ENCODE assay signal across 24 cellular contexts in genomic region chr1:207470927-207471326, GRCh38. TPM values are rescaled to one million over a fixed set of nuclear protein-coding genes. Genes with fewer than 3 reads are reported as not detected.
DNase-seq lines count a peak whose midpoint lies in the region; ATAC-seq lines count a peak whose summit lies in the region.
"Had no signal": no experiment of that assay in that cellular context is flagged by ENCODE, and none has a peak within 500 bp of the region (broad histone marks: within the 10 kb centered on the region; RNA-seq: fewer than 3 reads in every experiment).

No MANE protein-coding gene starts in this region.

- H3K4me3 Mint-ChIP-seq in activated naive CD4-positive, alpha-beta T cell treated with anti-CD3 and anti-CD28 coated beads, Interleukin-2, amount 50 U/mL, for 24 hours: no peak overlapping the region
- no peak overlapping the region for H3K4me3 Mint-ChIP-seq in activated naive CD8-positive, alpha-beta T cell
- no peak overlapping the region for H3K4me3 Mint-ChIP-seq in stimulated activated naive B cell treated with anti-CD40 and anti-IgM and Interleukin-4, amounts not matched to agents 10 μg/mL and 1 μg/mL and 100 μg/mL, for 72 hours
- H3K4me3 Mint-ChIP-seq: activated T-helper 1 cell treated with anti-CD3 and anti-CD28 coated beads, Interleukin-12 subunit alpha, Interleukin-12 subunit beta, Interleukin-2, Interleukin-4 antibody, amounts not matched to agents 30 ng/mL and 10 ng/mL and 1 ng/mL, durations not matched to agents 14 hours and 24 hours and 36 hours; T-helper 1 cell treated with Interleukin-12 subunit alpha and Interleukin-12 subunit beta and Interleukin-4 antibody, amounts not matched to agents 30 μg/mL and 1 μg/mL, for 36 hours had no signal

- no peak for DNase-seq in activated naive CD4-positive, alpha-beta T cell treated with anti-CD3 and anti-CD28 coated beads, Interleukin-2, amount 50 U/mL, for 16 hours
- peak; percentile 87 for DNase-seq in Jurkat, Clone E6-1 (ENCODE audit: low read depth, low spot score)
- no peak for DNase-seq in stimulated activated naive B cell treated with anti-CD40 and anti-IgM and Interleukin-4, amounts not matched to agents 10 μg/mL and 1 μg/mL and 100 μg/mL, for 72 hours
- no peak for DNase-seq in inferior parietal cortex (ENCODE audit: extremely low spot score)
- no peak for DNase-seq in NCI-H2081 (lab: John Stamatoyannopoulos, UW)
- DNase-seq in effector CD8-positive, alpha-beta T cell (lab: John Stamatoyannopoulos, UW): no peak
- DNase-seq: amniotic stem cell, colonic mucosa, DMS 273 treated with DMSO at 0.1 percent for 48 hours, foreskin melanocyte, HCEC 1CT, left ventricle myocardium superior, midbrain, NCI-H187, NCI-H526 treated with DMSO at 0.1 percent for 48 hours, pancreas, spleen, upper lobe of left lung had no signal

- no peaks in the 10 kb centered on the region for H3K27me3 Mint-ChIP-seq in activated naive CD4-positive, alpha-beta T cell treated with anti-CD3 and anti-CD28 coated beads, Interleukin-2, amount 50 U/mL, for 24 hours
- H3K27me3 Mint-ChIP-seq in activated naive CD8-positive, alpha-beta T cell: no peaks in the 10 kb centered on the region
- H3K27me3 Mint-ChIP-seq in stimulated activated naive B cell treated with anti-CD40 and anti-IgM and Interleukin-4, amounts not matched to agents 10 μg/mL and 1 μg/mL and 100 μg/mL, for 72 hours: no peaks in the 10 kb centered on the region

- H3K36me3 Mint-ChIP-seq in activated naive CD4-positive, alpha-beta T cell treated with anti-CD3 and anti-CD28 coated beads, Interleukin-2, amount 50 U/mL, for 24 hours: peaks cover 4% of the 10 kb centered on the region
- H3K36me3 Mint-ChIP-seq in activated naive CD8-positive, alpha-beta T cell: peaks cover 5% of the 10 kb centered on the region
- peaks cover 11 to 42% of the 10 kb centered on the region in 2 donors for H3K36me3 Mint-ChIP-seq in stimulated activated naive B cell treated with anti-CD40 and anti-IgM and Interleukin-4, amounts not matched to agents 10 μg/mL and 1 μg/mL and 100 μg/mL, for 72 hours

- ATAC-seq in stimulated activated naive B cell treated with anti-CD40 and anti-IgM and Interleukin-4, amounts not matched to agents 10 μg/mL and 1 μg/mL and 100 μg/mL, for 72 hours (replicated peaks): no peak
- ATAC-seq: esophagus mucosa, left ventricle myocardium superior, pancreas had no signal

- H3K4me3 ChIP-seq in Jurkat, Clone E6-1 (ENCODE audit: low read length): no peak overlapping the region
- H3K4me3 ChIP-seq: colonic mucosa, pancreas, spleen, upper lobe of left lung had no signal

- peaks cover 27% of the 10 kb centered on the region for H3K4me1 Mint-ChIP-seq in activated naive CD4-positive, alpha-beta T cell treated with anti-CD3 and anti-CD28 coated beads, Interleukin-2, amount 50 U/mL, for 24 hours
- peaks cover 25% of the 10 kb centered on the region for H3K4me1 Mint-ChIP-seq in activated naive CD8-positive, alpha-beta T cell (ENCODE audit: low read depth)
- H3K4me1 Mint-ChIP-seq in stimulated activated naive B cell treated with anti-CD40 and anti-IgM and Interleukin-4, amounts not matched to agents 10 μg/mL and 1 μg/mL and 100 μg/mL, for 72 hours: peaks cover 0 to 2% of the 10 kb centered on the region in 2 donors

- no peaks in the 10 kb centered on the region for H3K9me3 Mint-ChIP-seq in activated naive CD4-positive, alpha-beta T cell treated with anti-CD3 and anti-CD28 coated beads, Interleukin-2, amount 50 U/mL, for 24 hours
- H3K9me3 Mint-ChIP-seq in activated naive CD8-positive, alpha-beta T cell (ENCODE audit: low read depth): no peaks in the 10 kb centered on the region
- no peaks in the 10 kb centered on the region for H3K9me3 Mint-ChIP-seq in stimulated activated naive B cell treated with anti-CD40 and anti-IgM and Interleukin-4, amounts not matched to agents 10 μg/mL and 1 μg/mL and 100 μg/mL, for 72 hours
- H3K9me3 Mint-ChIP-seq: activated T-helper 1 cell treated with anti-CD3 and anti-CD28 coated beads, Interleukin-12 subunit alpha, Interleukin-12 subunit beta, Interleukin-2, Interleukin-4 antibody, amounts not matched to agents 30 ng/mL and 10 ng/mL and 1 ng/mL, durations not matched to agents 14 hours and 24 hours and 36 hours; T-helper 1 cell treated with Interleukin-12 subunit alpha and Interleukin-12 subunit beta and Interleukin-4 antibody, amounts not matched to agents 30 μg/mL and 1 μg/mL, for 36 hours had no signal

- peak overlapping the region; percentile 7 for H3K27ac Mint-ChIP-seq in activated naive CD4-positive, alpha-beta T cell treated with anti-CD3 and anti-CD28 coated beads, Interleukin-2, amount 50 U/mL, for 24 hours
- peak overlapping the region; percentile 24 for H3K27ac Mint-ChIP-seq in activated naive CD8-positive, alpha-beta T cell
- peak overlapping the region; percentile 14 for H3K27ac Mint-ChIP-seq in stimulated activated naive B cell treated with anti-CD40 and anti-IgM and Interleukin-4, amounts not matched to agents 10 μg/mL and 1 μg/mL and 100 μg/mL, for 72 hours
- H3K27ac Mint-ChIP-seq: activated T-helper 1 cell treated with anti-CD3 and anti-CD28 coated beads, Interleukin-12 subunit alpha, Interleukin-12 subunit beta, Interleukin-2, Interleukin-4 antibody, amounts not matched to agents 30 ng/mL and 10 ng/mL and 1 ng/mL, durations not matched to agents 14 hours and 24 hours and 36 hours; T-helper 1 cell treated with Interleukin-12 subunit alpha and Interleukin-12 subunit beta and Interleukin-4 antibody, amounts not matched to agents 30 μg/mL and 1 μg/mL, for 36 hours had no signal

RNA-seq across cellular contexts. Expression of gene CR2, which starts 16.8 kb away (rescaled TPM):
- 4.0 TPM for polyA plus RNA-seq in Jurkat, Clone E6-1 (2012; ENCODE audit: insufficient read depth, insufficient read length)
- polyA plus RNA-seq: neural cell had no signal

RNA-seq across cellular contexts. Expression of gene CR1, which starts 25.0 kb away (rescaled TPM):
- not detected for polyA plus RNA-seq in Jurkat, Clone E6-1 (2012; ENCODE audit: insufficient read depth, insufficient read length)
- polyA plus RNA-seq: neural cell had no signal
